ENCODE assay signal across 20 cellular contexts in genomic region chr2:216616083-216616678, GRCh38.
"Had no signal": no experiment of that assay in that cellular context is flagged by ENCODE, and none has a peak within 500 bp of the region (broad histone marks: within the 10 kb centered on the region; RNA-seq: fewer than 3 reads in every experiment).

No MANE protein-coding gene starts in this region.

- H3K36me3 Mint-ChIP-seq: activated CD4-positive, alpha-beta memory T cell treated with anti-CD3 and anti-CD28 coated beads for 36 hours; activated naive CD8-positive, alpha-beta T cell; T-cell had no signal

- H3K4me3 Mint-ChIP-seq: activated CD4-positive, alpha-beta memory T cell treated with anti-CD3 and anti-CD28 coated beads for 36 hours; activated CD4-positive, alpha-beta T cell treated with anti-CD3 and anti-CD28 coated beads, Interleukin-2, amount 10 ng/mL, durations not matched to agents 7 days and 5 days; activated naive CD4-positive, alpha-beta T cell treated with anti-CD3 and anti-CD28 coated beads for 36 hours; activated naive CD8-positive, alpha-beta T cell; activated T-cell treated with anti-CD3 and anti-CD28 coated beads, Interleukin-2, amount 50 U/mL, for 4 hours; T-cell had no signal

- DNase-seq: activated CD4-positive, alpha-beta memory T cell treated with anti-CD3 and anti-CD28 coated beads for 36 hours; activated CD4-positive, alpha-beta T cell treated with anti-CD3 and anti-CD28 coated beads, Interleukin-2, amount 10 ng/mL, durations not matched to agents 7 days and 5 days; activated CD4-positive, CD25-positive, alpha-beta regulatory T cell; activated CD8-positive, alpha-beta memory T cell treated with anti-CD3 and anti-CD28 coated beads for 24 hours; activated gamma-delta T cell; activated naive CD4-positive, alpha-beta T cell treated with anti-CD3 and anti-CD28 coated beads for 36 hours; activated T-cell treated with anti-CD3 and anti-CD28 coated beads, Interleukin-2, amount 50 U/mL, for 4 hours; brain microvascular endothelial cell; cerebellar nuclear complex; NCI-H1092; NCI-H1417 treated with DMSO at 0.1 percent for 48 hours; NCI-H1694; NCI-H345; NCI-H510A; NCI-H526 treated with DMSO at 0.1 percent for 48 hours; T-cell; T-helper 2 cell; T1000 had no signal

- H3K36me3 ChIP-seq: brain microvascular endothelial cell had no signal

- H3K27ac ChIP-seq: brain microvascular endothelial cell had no signal

- H3K4me3 ChIP-seq: SK-N-MC had no signal

- ATAC-seq: activated T-cell treated with anti-CD3 and anti-CD28 coated beads, Interleukin-2, amount 50 U/mL, for 4 hours; T-cell had no signal

- H3K9me3 Mint-ChIP-seq: activated CD4-positive, alpha-beta memory T cell treated with anti-CD3 and anti-CD28 coated beads for 36 hours; activated CD4-positive, alpha-beta T cell treated with anti-CD3 and anti-CD28 coated beads, Interleukin-2, amount 10 ng/mL, durations not matched to agents 7 days and 5 days; activated naive CD4-positive, alpha-beta T cell treated with anti-CD3 and anti-CD28 coated beads for 36 hours; activated T-cell treated with anti-CD3 and anti-CD28 coated beads, Interleukin-2, amount 50 U/mL, for 4 hours; T-cell had no signal

- H3K27me3 Mint-ChIP-seq: activated CD4-positive, alpha-beta T cell treated with anti-CD3 and anti-CD28 coated beads, Interleukin-2, amount 10 ng/mL, durations not matched to agents 7 days and 5 days; activated naive CD8-positive, alpha-beta T cell had no signal

- H3K27me3 ChIP-seq: brain microvascular endothelial cell had no signal

- H3K27ac Mint-ChIP-seq: activated CD4-positive, alpha-beta memory T cell treated with anti-CD3 and anti-CD28 coated beads for 36 hours; activated CD4-positive, alpha-beta T cell treated with anti-CD3 and anti-CD28 coated beads, Interleukin-2, amount 10 ng/mL, durations not matched to agents 7 days and 5 days; activated naive CD4-positive, alpha-beta T cell treated with anti-CD3 and anti-CD28 coated beads for 36 hours; activated naive CD8-positive, alpha-beta T cell; T-cell had no signal
